ENCODE assay signal across 12 cellular contexts in genomic region chr10:13977861-13978843, GRCh38.
A peak's percentile ranks its signal among the peaks of the same experiment; 100 is the strongest.
DNase-seq lines count a peak whose midpoint lies in the region.
"Had no signal": no experiment of that assay in that cellular context is flagged by ENCODE, and none has a peak within 500 bp of the region (broad histone marks: within the 10 kb centered on the region; RNA-seq: fewer than 3 reads in every experiment).

No MANE protein-coding gene starts in this region.

- H3K27ac ChIP-seq in GM23248: peak overlapping the region; percentile 90

- WGBS in GM23248 (ENCODE audit: low coverage in 1 of 2, low lambda C conversion rate in 2 of 2, missing lambda C conversion rate in 2 of 2), 2 experiments: 27% methylated on average over 6 of the region's 6 CpGs

- H3K4me2 ChIP-seq in GM23248 (ENCODE audit: unreplicated experiment): peak overlapping the region; percentile 43

- H3F3A ChIP-seq in GM23248 (ENCODE audit: insufficient read depth): peaks cover 24% of the 10 kb centered on the region

- no peaks in the 10 kb centered on the region for H4K20me1 ChIP-seq in GM23248 (ENCODE audit: insufficient read depth)

- DNase-seq in GM23248 (peak; percentile 97), adipocyte (ENCODE audit: low read depth) (peak; percentile 92), fibroblast of peridontal ligament (ENCODE audit: extremely low read depth) (peak; percentile 100), superior temporal gyrus (ENCODE audit: extremely low spot score) (peak; percentile 43), NCI-H774 (lab: John Stamatoyannopoulos, UW) (no peak), NK-92 (lab: John Stamatoyannopoulos, UW; ENCODE audit: unreplicated experiment) (no peak), NCI-H345 (lab: John Stamatoyannopoulos, UW) (no peak)
- DNase-seq: activated T-cell treated with anti-CD3 and anti-CD28 coated beads, Interleukin-2, amount 50 U/mL, for 72 hours; hypothalamus; naive thymus-derived CD8-positive, alpha-beta T cell; NCI-H187; right cardiac atrium had no signal

- peak overlapping the region; percentile 57 for H3K9ac ChIP-seq in GM23248
- H3K9ac ChIP-seq in adipocyte (ENCODE audit: low read length): peak overlapping the region; percentile 20

- peaks cover 29% of the 10 kb centered on the region for H3K4me1 ChIP-seq in GM23248 (ENCODE audit: insufficient read depth)
- peaks cover 16% of the 10 kb centered on the region for H3K4me1 ChIP-seq in adipocyte (ENCODE audit: control insufficient read depth, insufficient read depth, low read length)

- H3K27me3 ChIP-seq in GM23248 (replicated peaks; ENCODE audit: insufficient read depth) (no peaks in the 10 kb centered on the region), adipocyte (replicated peaks; ENCODE audit: control insufficient read depth, insufficient read depth, low read length) (no peaks in the 10 kb centered on the region)

- no peaks in the 10 kb centered on the region for H3K9me2 ChIP-seq in GM23248 (ENCODE audit: insufficient read depth)

- H2AFZ ChIP-seq in GM23248: peak overlapping the region; percentile 22; the same call in 1 of the 2 replicates

- H3K36me3 ChIP-seq in GM23248 (ENCODE audit: low read depth): no peaks in the 10 kb centered on the region
- no peaks in the 10 kb centered on the region for H3K36me3 ChIP-seq in adipocyte (ENCODE audit: control insufficient read depth, insufficient read depth, low read length, severe bottlenecking)

- H3K4me3 ChIP-seq in GM23248 (peak overlapping the region; percentile 24; the same call in 1 of the 2 replicates), adipocyte (ENCODE audit: low read length) (peak overlapping the region; percentile 38)

- in situ Hi-C loops in GM23248 (cut with MboI): no loop called here

- H3K79me2 ChIP-seq in GM23248 (ENCODE audit: insufficient read depth): no peaks in the 10 kb centered on the region

- no peaks in the 10 kb centered on the region for H3K9me3 ChIP-seq in GM23248 (ENCODE audit: low read depth)
- no peaks in the 10 kb centered on the region for H3K9me3 ChIP-seq in adipocyte (ENCODE audit: control insufficient read depth, low read length)

Comparison
In these comparisons a context has a peak if more than half of its experiments do, and no peak if none do; other contexts are left out.
1. DNase-seq: peak in GM23248 (single experiment), adipocyte (single experiment), fibroblast of peridontal ligament (single experiment) and superior temporal gyrus (single experiment); none in NCI-H774 (single experiment), NK-92 (single experiment) and NCI-H345 (single experiment).